Comparison of ENCODE assay signal across 1 cellular context in the genomic region with DNA sequence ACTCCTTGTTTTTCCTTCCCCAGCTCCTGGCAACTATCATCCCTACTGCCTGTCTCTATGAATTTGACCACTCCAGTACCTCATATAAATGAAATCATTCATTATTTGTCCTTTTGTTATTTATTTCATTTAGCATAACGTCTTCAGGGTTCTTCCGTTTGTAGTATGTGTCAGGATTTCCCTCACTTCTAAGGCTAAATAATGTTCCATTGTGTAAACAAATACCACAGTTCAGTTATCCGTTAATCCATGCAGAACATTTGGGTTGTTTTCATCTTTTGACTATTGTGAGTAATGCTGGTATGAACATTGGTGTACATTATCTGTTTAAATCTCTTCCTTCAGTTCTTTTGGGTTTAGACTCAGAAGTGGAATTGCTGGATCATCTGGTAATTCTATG.
TF ChIP-seq lines count a peak whose summit lies in the region.

No MANE protein-coding gene starts in this region.

TF ChIP-seq in HepG2, 621 proteins besides CTCF, POLR2A, EP300 and RAD21:
- TF ChIP-seq, protein P1, sequence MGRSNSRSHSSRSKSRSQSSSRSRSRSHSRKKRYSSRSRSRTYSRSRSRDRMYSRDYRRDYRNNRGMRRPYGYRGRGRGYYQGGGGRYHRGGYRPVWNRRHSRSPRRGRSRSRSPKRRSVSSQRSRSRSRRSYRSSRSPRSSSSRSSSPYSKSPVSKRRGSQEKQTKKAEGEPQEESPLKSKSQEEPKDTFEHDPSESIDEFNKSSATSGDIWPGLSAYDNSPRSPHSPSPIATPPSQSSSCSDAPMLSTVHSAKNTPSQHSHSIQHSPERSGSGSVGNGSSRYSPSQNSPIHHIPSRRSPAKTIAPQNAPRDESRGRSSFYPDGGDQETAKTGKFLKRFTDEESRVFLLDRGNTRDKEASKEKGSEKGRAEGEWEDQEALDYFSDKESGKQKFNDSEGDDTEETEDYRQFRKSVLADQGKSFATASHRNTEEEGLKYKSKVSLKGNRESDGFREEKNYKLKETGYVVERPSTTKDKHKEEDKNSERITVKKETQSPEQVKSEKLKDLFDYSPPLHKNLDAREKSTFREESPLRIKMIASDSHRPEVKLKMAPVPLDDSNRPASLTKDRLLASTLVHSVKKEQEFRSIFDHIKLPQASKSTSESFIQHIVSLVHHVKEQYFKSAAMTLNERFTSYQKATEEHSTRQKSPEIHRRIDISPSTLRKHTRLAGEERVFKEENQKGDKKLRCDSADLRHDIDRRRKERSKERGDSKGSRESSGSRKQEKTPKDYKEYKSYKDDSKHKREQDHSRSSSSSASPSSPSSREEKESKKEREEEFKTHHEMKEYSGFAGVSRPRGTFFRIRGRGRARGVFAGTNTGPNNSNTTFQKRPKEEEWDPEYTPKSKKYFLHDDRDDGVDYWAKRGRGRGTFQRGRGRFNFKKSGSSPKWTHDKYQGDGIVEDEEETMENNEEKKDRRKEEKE (IDR thresholded peaks at IDR 0.05): no peak
- TF ChIP-seq ZSCAN22 (CRISPR knock-in tag; IDR thresholded peaks at IDR 0.05) (no peak), ZSCAN25 (CRISPR knock-in tag; IDR thresholded peaks at IDR 0.05) (no peak), ETV6 (CRISPR knock-in tag; conservative IDR thresholded peaks at IDR 0.05) (no peak)
